12 cellular contexts compared by ENCODE assay signal in genomic region chrX:39874202-39874816, GRCh38.
DNase-seq lines count a peak whose midpoint lies in the region; ATAC-seq and TF ChIP-seq lines count a peak whose summit lies in the region.
"Had no signal": no experiment of that assay in that cellular context is flagged by ENCODE, and none has a peak within 500 bp of the region (broad histone marks: within the 10 kb centered on the region; RNA-seq: fewer than 3 reads in every experiment).

No MANE protein-coding gene starts in this region.

- no peaks in the 10 kb centered on the region for H3K36me3 Mint-ChIP-seq in activated naive CD4-positive, alpha-beta T cell treated with anti-CD3 and anti-CD28 coated beads for 36 hours (ENCODE audit: low read depth)
- H3K36me3 Mint-ChIP-seq: CD8-positive, alpha-beta memory T cell; memory B cell had no signal

- no peaks in the 10 kb centered on the region for H3K36me3 ChIP-seq in aorta (ENCODE audit: control insufficient read depth in 1 of 2, insufficient read depth in 2 of 2, low read length in 1 of 2)

- no peak for TF ChIP-seq CTCF in RWPE1 (conservative IDR thresholded peaks at IDR 0.05; ENCODE audit: low read depth)

- H3K27ac Mint-ChIP-seq in activated naive CD4-positive, alpha-beta T cell treated with anti-CD3 and anti-CD28 coated beads for 36 hours = peak overlapping the region; percentile 89
- H3K27ac Mint-ChIP-seq: memory B cell had no signal

- no peak overlapping the region for H3K27ac ChIP-seq in RWPE1
- H3K27ac ChIP-seq in aorta (ENCODE audit: low read depth in 1 of 2, low read length in 2 of 2) = no peak overlapping the region
- H3K27ac ChIP-seq: testis had no signal

- H3K4me3 ChIP-seq in aorta (ENCODE audit: low read length in 2 of 2) = no peak overlapping the region
- H3K4me3 ChIP-seq: testis had no signal

- DNase-seq in ELR (ENCODE audit: low read depth) = peak; percentile 75
- DNase-seq in activated naive CD4-positive, alpha-beta T cell treated with anti-CD3 and anti-CD28 coated beads for 36 hours = peak; percentile 89
- DNase-seq in 8988T = no peak
- DNase-seq in RWPE1 (ENCODE audit: low spot score) = no peak
- no peak for DNase-seq in NCI-H1694 (lab: John Stamatoyannopoulos, UW)
- DNase-seq in aorta = no peak
- DNase-seq: NCI-H1417, testis had no signal

- intact Hi-C loops in activated naive CD4-positive, alpha-beta T cell treated with anti-CD3 and anti-CD28 coated beads for 36 hours (cut with micrococcal nuclease) = loop anchor here (1.0 to 10.0 kb wide), 12 partner anchors 9 to 1460 kb away; partner anchors contain the start of genes BCOR and DDX3X
- intact Hi-C loops in aorta (cut with DNase I) = no loop called here

- no peaks in the 10 kb centered on the region for H3K27me3 ChIP-seq in aorta (ENCODE audit: control insufficient read depth in 1 of 2, insufficient read depth in 2 of 2, low read length in 1 of 2)
- H3K27me3 ChIP-seq: testis had no signal

- ATAC-seq in GM19467 (IDR thresholded peaks at IDR 0.05; ENCODE audit: unreplicated experiment) = peak; percentile 91
- peak; percentile 97 for ATAC-seq in HG03354 (IDR thresholded peaks at IDR 0.05; ENCODE audit: poor library complexity, severe bottlenecking, unreplicated experiment)
- ATAC-seq in aorta (ENCODE audit: low FRiP score) = no peak

- peaks cover 49% of the 10 kb centered on the region for H3K4me1 Mint-ChIP-seq in activated naive CD4-positive, alpha-beta T cell treated with anti-CD3 and anti-CD28 coated beads for 36 hours (ENCODE audit: low read depth)
- H3K4me1 Mint-ChIP-seq: memory B cell had no signal

- no peaks in the 10 kb centered on the region for H3K27me3 Mint-ChIP-seq in activated naive CD4-positive, alpha-beta T cell treated with anti-CD3 and anti-CD28 coated beads for 36 hours (ENCODE audit: low read depth)

- 84 to 95% methylated on average over 5 of the region's 5 CpGs for WGBS in aorta, 2 donors

- no peaks in the 10 kb centered on the region for H3K9me3 Mint-ChIP-seq in activated naive CD4-positive, alpha-beta T cell treated with anti-CD3 and anti-CD28 coated beads for 36 hours
- H3K9me3 Mint-ChIP-seq: CD8-positive, alpha-beta memory T cell; memory B cell had no signal

- no peak overlapping the region for H3K4me3 Mint-ChIP-seq in activated naive CD4-positive, alpha-beta T cell treated with anti-CD3 and anti-CD28 coated beads for 36 hours
- H3K4me3 Mint-ChIP-seq: memory B cell had no signal

- H3K4me1 ChIP-seq in aorta (ENCODE audit: control insufficient read depth in 1 of 2, insufficient read depth in 2 of 2, low read length in 2 of 2) = no peaks in the 10 kb centered on the region
- H3K4me1 ChIP-seq: testis had no signal

- CTCF ChIA-PET in activated naive CD4-positive, alpha-beta T cell treated with anti-CD3 and anti-CD28 coated beads for 36 hours (lab: Charles Lee) = no interaction called here
- CTCF ChIA-PET in RWPE1 (lab: Yijun Ruan, JAX) = no interaction called here

- POLR2A ChIA-PET in RWPE1 (lab: Yijun Ruan, JAX; ENCODE audit: low non-redundant PET) = no interaction called here

- no peaks in the 10 kb centered on the region for H3K9me3 ChIP-seq in aorta (ENCODE audit: control insufficient read depth, low read length)
- H3K9me3 ChIP-seq: testis had no signal

Comparison
In these comparisons a context has a peak if more than half of its experiments do, and no peak if none do; other contexts are left out.
1. DNase-seq: peak in ELR (single experiment) and activated naive CD4-positive, alpha-beta T cell treated with anti-CD3 and anti-CD28 coated beads for 36 hours (single experiment); none in 8988T (single experiment), RWPE1 (single experiment), NCI-H1694 (single experiment) and aorta (0 of 2).